Comparison of ENCODE assay signal across 28 cellular contexts in genomic region chr1:64659478-64659877, GRCh38.
"Had no signal": no experiment of that assay in that cellular context is flagged by ENCODE, and none has a peak within 500 bp of the region (broad histone marks: within the 10 kb centered on the region; RNA-seq: fewer than 3 reads in every experiment).

No MANE protein-coding gene starts in this region.

- H3K36me3 ChIP-seq: gastrocnemius medialis, prostate gland, right atrium auricular region, thoracic aorta had no signal

- DNase-seq: dorsolateral prefrontal cortex; effector CD4-positive, alpha-beta T cell; foreskin fibroblast; gastrocnemius medialis; head of caudate nucleus; kidney; mucosa of descending colon; naive B cell; stimulated activated CD4-positive, alpha-beta T cell treated with anti-CD3 and anti-CD28 coated beads, Interleukin-12 subunit alpha, Interleukin-12 subunit beta, amount 100 ng/mL, for 4 hours; stimulated activated CD4-positive, alpha-beta T cell treated with anti-CD3 and anti-CD28 coated beads, Interleukin-1b, Interleukin-23, amount 100 ng/mL, for 48 hours; stimulated activated CD4-positive, alpha-beta T cell treated with anti-CD3 and anti-CD28 coated beads, Interleukin-4, amount 100 ng/mL, for 1 hour; stimulated activated CD8-positive, alpha-beta memory T cell treated with anti-CD3 and anti-CD28 coated beads, Interleukin-4, amount 100 ng/mL, for 48 hours; stimulated activated naive CD4-positive, alpha-beta T cell treated with Interleukin-2 at 50 U/mL for 16 hours; upper lobe of left lung had no signal

- H3K9me3 ChIP-seq: gastrocnemius medialis, mucosa of descending colon, prostate gland, right atrium auricular region, thoracic aorta, tibial nerve, upper lobe of left lung had no signal

- H3K4me2 ChIP-seq: neural progenitor cell, smooth muscle cell had no signal

- ATAC-seq: esophagus mucosa; gastrocnemius medialis; left lobe of liver; mucosa of descending colon; natural killer cell treated with Interleukin-12 subunit alpha and Interleukin-12 subunit beta and Interleukin-15 and Interleukin-18, amount 100 ng/mL, for 72 hours; sciatic nerve had no signal

- H3K27me3 ChIP-seq: dorsolateral prefrontal cortex, gastrocnemius medialis, neural progenitor cell, right atrium auricular region, tibial nerve, upper lobe of left lung had no signal

- H3K9ac ChIP-seq: neural progenitor cell had no signal

- H3K36me3 Mint-ChIP-seq: memory B cell; naive B cell; natural killer cell treated with Interleukin-12 subunit alpha and Interleukin-12 subunit beta and Interleukin-15 and Interleukin-18, amount 100 ng/mL, for 72 hours had no signal

- H3K9me3 Mint-ChIP-seq: memory B cell; natural killer cell treated with Interleukin-12 subunit alpha and Interleukin-12 subunit beta and Interleukin-15 and Interleukin-18, amount 100 ng/mL, for 72 hours; neural progenitor cell had no signal

- H3K4me3 Mint-ChIP-seq: memory B cell; naive B cell; natural killer cell treated with Interleukin-12 subunit alpha and Interleukin-12 subunit beta and Interleukin-15 and Interleukin-18, amount 100 ng/mL, for 72 hours; neural progenitor cell had no signal

- H3K27me3 Mint-ChIP-seq: naive B cell had no signal

- H3K4me1 Mint-ChIP-seq: memory B cell, naive B cell had no signal

- H2AFZ ChIP-seq: neural progenitor cell had no signal

- H3K27ac Mint-ChIP-seq: memory B cell; naive B cell; natural killer cell treated with Interleukin-12 subunit alpha and Interleukin-12 subunit beta and Interleukin-15 and Interleukin-18, amount 100 ng/mL, for 72 hours; neural progenitor cell had no signal

- H3K27ac ChIP-seq: gastrocnemius medialis, neural progenitor cell, prostate gland, right atrium auricular region, thoracic aorta, tibial nerve, upper lobe of left lung had no signal

- H3K4me1 ChIP-seq: gastrocnemius medialis, prostate gland, right atrium auricular region, tibial nerve, upper lobe of left lung had no signal

- H3K4me3 ChIP-seq: dorsolateral prefrontal cortex, gastrocnemius medialis, lung, mucosa of descending colon, neural progenitor cell, prostate gland, right atrium auricular region, smooth muscle cell, thoracic aorta, tibial nerve, upper lobe of left lung had no signal

- FAIRE-seq: colon, kidney, urothelium cell line had no signal
